In the genomic region with DNA sequence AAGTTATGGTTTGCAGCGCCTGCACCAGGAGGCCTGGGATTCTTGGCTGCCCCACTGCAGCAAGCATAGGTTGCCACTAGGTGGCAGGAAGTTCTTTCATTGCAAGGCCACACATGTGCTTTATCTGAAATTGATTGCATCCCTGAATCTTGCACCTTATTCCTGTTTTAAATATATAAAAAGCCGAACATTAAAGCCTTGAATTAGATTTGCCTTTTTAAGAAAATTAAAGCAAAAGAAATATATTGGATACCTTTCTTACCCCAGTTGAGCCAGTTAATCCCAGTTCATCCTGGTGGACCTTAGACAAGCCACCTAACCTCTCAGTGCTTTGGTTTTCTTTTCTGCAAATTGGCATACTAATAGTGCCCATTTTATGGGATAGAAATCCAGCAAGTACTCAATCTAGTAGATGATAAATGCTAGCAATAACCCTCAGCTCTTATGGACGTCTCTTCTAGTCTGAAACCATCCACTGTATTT, we compare ENCODE assay signal across 8 cellular contexts. TPM values are rescaled to one million over a fixed set of nuclear protein-coding genes. Genes with fewer than 3 reads are reported as not detected.
A peak's percentile ranks its signal among the peaks of the same experiment; 100 is the strongest.
DNase-seq lines count a peak whose midpoint lies in the region; ATAC-seq, FAIRE-seq and TF ChIP-seq lines count a peak whose summit lies in the region.

No MANE protein-coding gene starts in this region.

- POLR2A ChIA-PET in Caco-2 (lab: Charles Lee), result no interaction called here
- POLR2A ChIA-PET in GM12878 (lab: Charles Lee), result no interaction called here

- CTCF ChIA-PET in Caco-2 (lab: Charles Lee), result no interaction called here
- CTCF ChIA-PET in GM12878 (lab: Yijun Ruan, JAX), result interaction anchor here (0.7 to 2.4 kb wide), 10 partner anchors 14 to 687 kb away, joined by 3 to 15 read pairs (median 4); a partner anchor contains a TSS

- no peak overlapping the region for H3K9ac ChIP-seq in GM12878 (ENCODE audit: control insufficient read depth, insufficient read depth, low read length)

- in situ Hi-C loops in GM12878 (cut with MboI), result no loop called here

- RAD21 ChIA-PET in GM12878 (lab: Charles Lee; ENCODE audit: unreplicated experiment), result interaction anchor here (2.2 kb wide), 1 partner anchor 156 kb away, joined by 11 read pairs; no protein-coding TSS in a partner anchor

- H3K4me1 ChIP-seq in Caco-2 (no peaks in the 10 kb centered on the region), GM12878 (ENCODE audit: control insufficient read depth, insufficient read depth, low read length) (no peaks in the 10 kb centered on the region)

- no peaks in the 10 kb centered on the region for H3K36me3 ChIP-seq in Caco-2 (ENCODE audit: control insufficient read depth, insufficient read depth, low read length)
- no peaks in the 10 kb centered on the region for H3K36me3 ChIP-seq in GM12878 (ENCODE audit: control insufficient read depth in 2 of 2, insufficient read depth in 2 of 2, low read length in 1 of 2)

- TF ChIP-seq EP300 in GM12878 (IDR thresholded peaks at IDR 0.05; ENCODE audit: borderline replicate concordance in 1 of 2, control insufficient read depth in 1 of 2, low read depth in 2 of 2, low read length in 2 of 2), result no peak

- H3K4me2 ChIP-seq in GM12878 (ENCODE audit: control insufficient read depth, insufficient read depth), result no peak overlapping the region

- H3K9me3 ChIP-seq in Caco-2, result no peaks in the 10 kb centered on the region
- H3K9me3 ChIP-seq in GM12878 (replicated peaks; ENCODE audit: control insufficient read depth, insufficient read depth, low read length), result no peaks in the 10 kb centered on the region

- no peaks in the 10 kb centered on the region for H3K4me1 Mint-ChIP-seq in Caco-2 (ENCODE audit: low read depth, unreplicated experiment)

- WGBS in GM12878 (ENCODE audit: insufficient coverage, insufficient replicate concordance, low lambda C conversion rate, missing lambda C conversion rate), result 16% methylated on average over 3 of the region's 3 CpGs

- H3K9me3 Mint-ChIP-seq in Caco-2 (ENCODE audit: unreplicated experiment), result no peaks in the 10 kb centered on the region

- peaks cover 10% of the 10 kb centered on the region for H3K36me3 Mint-ChIP-seq in Caco-2 (ENCODE audit: insufficient read depth, unreplicated experiment)

- H3K79me2 ChIP-seq in GM12878 (ENCODE audit: control insufficient read depth, insufficient read depth, low read length), result no peaks in the 10 kb centered on the region

- H3K4me3 Mint-ChIP-seq in Caco-2 (ENCODE audit: unreplicated experiment), result no peak overlapping the region

- TF ChIP-seq POLR2A in NB4 (IDR thresholded peaks at IDR 0.05; ENCODE audit: extremely low read depth, insufficient read length), result no peak
- no peak for TF ChIP-seq POLR2A in GM12878 (IDR thresholded peaks at IDR 0.05; ENCODE audit: low read depth, low read length)

- peak; percentile 61 to 73 for DNase-seq in Caco-2
- DNase-seq in NB4 (ENCODE audit: low read depth), result peak; percentile 61
- DNase-seq in T-helper 9 cell, result peak; percentile 29
- DNase-seq in GM12878 (ENCODE audit: low read depth, low spot score), result peak; percentile 3
- peak; percentile 88 for DNase-seq in iPS-NIHi11 (ENCODE audit: low spot score)
- peak; percentile 13 to 43 (median 29) for DNase-seq in stimulated activated CD4-positive, alpha-beta T cell treated with anti-CD3 and anti-CD28 coated beads, Interleukin-1b, Interleukin-23, amount 100 ng/mL, for 24 hours (ENCODE audit: low read depth in 4 of 4, low spot score in 1 of 4)
- no peak for DNase-seq in occipital lobe (lab: John Stamatoyannopoulos, UW)

- H3K4me3 ChIP-seq in Caco-2 (ENCODE audit: low read depth, low read length), result no peak overlapping the region
- H3K4me3 ChIP-seq in NB4 (ENCODE audit: low read depth, low read length), result no peak overlapping the region
- H3K4me3 ChIP-seq in GM12878, result no peak overlapping the region

- no peaks in the 10 kb centered on the region for H3K27me3 Mint-ChIP-seq in Caco-2 (ENCODE audit: insufficient read depth, unreplicated experiment)

- H4K20me1 ChIP-seq in GM12878 (ENCODE audit: control insufficient read depth, insufficient read depth), result no peaks in the 10 kb centered on the region

- H3K27ac Mint-ChIP-seq in Caco-2 (ENCODE audit: unreplicated experiment), result no peak overlapping the region

- BruUV-seq in Caco-2 (replicated peaks; lab: Mats Ljungman, UMichigan) (no TSS peak), GM12878 (replicated peaks; lab: Mats Ljungman, UMichigan) (no TSS peak)

- peak; percentile 86 for TF ChIP-seq RAD21 in GM12878 (IDR thresholded peaks at IDR 0.05; ENCODE audit: insufficient read depth, low read depth, low read length)

- H2AFZ ChIP-seq in GM12878 (ENCODE audit: control insufficient read depth, low read depth, low read length), result no peak overlapping the region

- peak; percentile 85 to 90 for TF ChIP-seq CTCF in Caco-2 (IDR thresholded peaks at IDR 0.05; ENCODE audit: insufficient read depth in 1 of 2, low read depth in 1 of 2, low read length in 1 of 2, severe bottlenecking in 1 of 2, unreplicated experiment in 1 of 2)
- peak; percentile 75 for TF ChIP-seq CTCF in NB4 (IDR thresholded peaks at IDR 0.05; ENCODE audit: low read depth, low read length)
- peak; percentile 93 to 97 (median 96) for TF ChIP-seq CTCF in GM12878 (IDR thresholded peaks at IDR 0.05 in 2 of 3, conservative IDR thresholded peaks at IDR 0.05 in 1 of 3; ENCODE audit: control insufficient read depth in 2 of 3, extremely low read depth in 1 of 3, insufficient read depth in 1 of 3, low read depth in 3 of 3, low read length in 3 of 3)

- intact Hi-C loops in Caco-2 (cut with micrococcal nuclease; ENCODE audit: unreplicated experiment) (loop anchor here (1.0 to 10.0 kb wide), 5 partner anchors 157 to 610 kb away; a partner anchor contains a TSS), GM12878 (cut with micrococcal nuclease; ENCODE audit: unreplicated experiment) (loop anchor here (2.0 to 10.0 kb wide), 3 partner anchors 265 to 615 kb away; a partner anchor contains a TSS)

- H3K27ac ChIP-seq in GM12878 (ENCODE audit: control insufficient read depth, insufficient read depth), result no peak overlapping the region

- SMC1A ChIA-PET in GM12878 (lab: Charles Lee; ENCODE audit: uncharacterized antibody, unreplicated experiment), result interaction anchor here (1.0 to 3.2 kb wide), 5 partner anchors 14 to 517 kb away, joined by 3 to 9 read pairs (median 5); no protein-coding TSS in a partner anchor

- peak; percentile 38 for FAIRE-seq in GM12878 (lab: Jason Lieb, UNC)

- ATAC-seq in GM21390 (IDR thresholded peaks at IDR 0.05; ENCODE audit: unreplicated experiment) (peak; percentile 70), GM12878 (peak; percentile 97)

- H3K27me3 ChIP-seq in Caco-2 (replicated peaks; ENCODE audit: control insufficient read depth, insufficient read depth, low read length) (no peaks in the 10 kb centered on the region), GM12878 (replicated peaks in 1 of 2; ENCODE audit: control insufficient read depth in 2 of 2, insufficient read depth in 2 of 2, low read length in 1 of 2) (no peaks in the 10 kb centered on the region)

RNA-seq across cellular contexts. Expression of a gene that starts 6.3 kb away (rescaled TPM):
- total RNA-seq in Caco-2 (2022) (7.8 and 10.0 TPM in 2 replicates), GM12878 (2014; rRNA removed) (3.2 and 3.7 TPM in 2 replicates), GM12878 (2014; rRNA removed; fragmentation: Illumina TruSeq; extraction: Trizol) (5.5 and 5.9 TPM in 2 replicates), GM12878 (2021) (4.7 and 5.9 TPM in 2 replicates), occipital lobe (4.8 TPM)
- total RNA-seq in GM12878 (2013; cell fraction: nucleolus; rRNA removed), result 16.8 and 18.8 TPM in 2 replicates
- 8.9 TPM for polyA plus RNA-seq in GM12878 (2011; ENCODE audit: low read depth)
- polyA plus RNA-seq in GM12878 (2011; rRNA removed) (10.2 and 12.7 TPM in 2 replicates), GM12878 (2014; fragmentation: Illumina TruSeq; extraction: Trizol) (11.7 and 13.0 TPM in 2 replicates), GM12878 (2014; fragmentation: Nextera tagmentation; extraction: Ambion mirVana) (1 to 10 TPM; 5.0 to 7.6 TPM), GM12878 (2014; rRNA removed) (3.9 and 6.0 TPM in 2 replicates), GM12878 (2016; fragmentation: Nextera tagmentation; extraction: Ambion mirVana) (1 to 10 TPM; 8.6 TPM)
- 6.4 and 6.9 TPM in 2 replicates for polyA plus RNA-seq in GM12878 (2011; cell fraction: cytosol; rRNA removed)
- 7.8 and 8.7 TPM in 2 replicates for polyA plus RNA-seq in GM12878 (2011; cell fraction: nucleus; rRNA removed)
- 8.3 and 9.0 TPM in 2 replicates for polyA plus RNA-seq in GM12878 (2012)
- polyA minus RNA-seq in GM12878 (2011; rRNA and poly(A)+ RNA removed), result 3.7 and 5.4 TPM in 2 replicates
- polyA minus RNA-seq in GM12878 (2011; cell fraction: cytosol; rRNA and poly(A)+ RNA removed), result 1.6 and 2.5 TPM in 2 replicates
- polyA minus RNA-seq in GM12878 (2011; cell fraction: nucleus; rRNA and poly(A)+ RNA removed), result 4.4 and 6.4 TPM in 2 replicates

RNA-seq across cellular contexts. Expression of a gene that starts 37.6 kb away (rescaled TPM):
- total RNA-seq in Caco-2 (2022) (60.3 and 70.6 TPM in 2 replicates), GM12878 (2014; rRNA removed) (63.5 and 77.4 TPM in 2 replicates), GM12878 (2014; rRNA removed; fragmentation: Illumina TruSeq; extraction: Trizol) (42.3 and 45.9 TPM in 2 replicates), GM12878 (2021) (73.5 and 79.2 TPM in 2 replicates), occipital lobe (74.9 TPM)
- 70.9 and 130 TPM in 2 replicates for total RNA-seq in GM12878 (2013; cell fraction: nucleolus; rRNA removed)
- polyA plus RNA-seq in GM12878 (2011; ENCODE audit: low read depth), result 15.0 TPM
- polyA plus RNA-seq in GM12878 (2011; rRNA removed) (54.4 and 83.4 TPM in 2 replicates), GM12878 (2014; fragmentation: Illumina TruSeq; extraction: Trizol) (58.2 and 59.2 TPM in 2 replicates), GM12878 (2014; fragmentation: Nextera tagmentation; extraction: Ambion mirVana) (10 to 100 TPM in 1 of 2 experiments, 1 to 10 TPM in 1; 8.2 to 20.3 TPM), GM12878 (2014; rRNA removed) (109 and 115 TPM in 2 replicates), GM12878 (2016; fragmentation: Nextera tagmentation; extraction: Ambion mirVana) (100 to 1,000 TPM; 149 to 161 TPM)
- polyA plus RNA-seq in GM12878 (2011; cell fraction: cytosol; rRNA removed), result 31.7 and 52.0 TPM in 2 replicates
- 40.1 and 49.0 TPM in 2 replicates for polyA plus RNA-seq in GM12878 (2011; cell fraction: nucleus; rRNA removed)
- polyA plus RNA-seq in GM12878 (2012), result 27.8 and 39.6 TPM in 2 replicates
- 19.7 and 27.9 TPM in 2 replicates for polyA minus RNA-seq in GM12878 (2011; rRNA and poly(A)+ RNA removed)
- 13.8 and 16.2 TPM in 2 replicates for polyA minus RNA-seq in GM12878 (2011; cell fraction: cytosol; rRNA and poly(A)+ RNA removed)
- polyA minus RNA-seq in GM12878 (2011; cell fraction: nucleus; rRNA and poly(A)+ RNA removed), result 77.5 and 85.6 TPM in 2 replicates

RNA-seq across cellular contexts. Expression of a gene that starts 53.3 kb away (rescaled TPM):
- total RNA-seq in Caco-2 (2022) (11.4 and 13.5 TPM in 2 replicates), GM12878 (2014; rRNA removed) (6.3 and 6.7 TPM in 2 replicates), GM12878 (2014; rRNA removed; fragmentation: Illumina TruSeq; extraction: Trizol) (8.9 and 9.4 TPM in 2 replicates), GM12878 (2021) (12.6 and 12.7 TPM in 2 replicates), occipital lobe (27.6 TPM)
- total RNA-seq in GM12878 (2013; cell fraction: nucleolus; rRNA removed), result 25.6 and 27.8 TPM in 2 replicates
- polyA plus RNA-seq in GM12878 (2011; ENCODE audit: low read depth), result 4.7 TPM
- polyA plus RNA-seq in GM12878 (2011; rRNA removed) (21.7 and 21.8 TPM in 2 replicates), GM12878 (2014; fragmentation: Illumina TruSeq; extraction: Trizol) (10.6 and 12.6 TPM in 2 replicates), GM12878 (2014; fragmentation: Nextera tagmentation; extraction: Ambion mirVana) (1 to 10 TPM; 3.9 TPM), GM12878 (2014; rRNA removed) (7.2 and 7.9 TPM in 2 replicates), GM12878 (2016; fragmentation: Nextera tagmentation; extraction: Ambion mirVana) (10 to 100 TPM; 11.2 to 12.8 TPM)
- polyA plus RNA-seq in GM12878 (2011; cell fraction: cytosol; rRNA removed), result 9.9 and 12.0 TPM in 2 replicates
- polyA plus RNA-seq in GM12878 (2011; cell fraction: nucleus; rRNA removed), result 12.5 and 14.5 TPM in 2 replicates
- 6.8 and 9.1 TPM in 2 replicates for polyA plus RNA-seq in GM12878 (2012)
- polyA minus RNA-seq in GM12878 (2011; rRNA and poly(A)+ RNA removed), result 32.4 and 46.1 TPM in 2 replicates
- 8.2 and 11.1 TPM in 2 replicates for polyA minus RNA-seq in GM12878 (2011; cell fraction: cytosol; rRNA and poly(A)+ RNA removed)
- polyA minus RNA-seq in GM12878 (2011; cell fraction: nucleus; rRNA and poly(A)+ RNA removed), result 11.7 and 21.6 TPM in 2 replicates
